10 cellular contexts compared by ENCODE assay signal in the genomic region with DNA sequence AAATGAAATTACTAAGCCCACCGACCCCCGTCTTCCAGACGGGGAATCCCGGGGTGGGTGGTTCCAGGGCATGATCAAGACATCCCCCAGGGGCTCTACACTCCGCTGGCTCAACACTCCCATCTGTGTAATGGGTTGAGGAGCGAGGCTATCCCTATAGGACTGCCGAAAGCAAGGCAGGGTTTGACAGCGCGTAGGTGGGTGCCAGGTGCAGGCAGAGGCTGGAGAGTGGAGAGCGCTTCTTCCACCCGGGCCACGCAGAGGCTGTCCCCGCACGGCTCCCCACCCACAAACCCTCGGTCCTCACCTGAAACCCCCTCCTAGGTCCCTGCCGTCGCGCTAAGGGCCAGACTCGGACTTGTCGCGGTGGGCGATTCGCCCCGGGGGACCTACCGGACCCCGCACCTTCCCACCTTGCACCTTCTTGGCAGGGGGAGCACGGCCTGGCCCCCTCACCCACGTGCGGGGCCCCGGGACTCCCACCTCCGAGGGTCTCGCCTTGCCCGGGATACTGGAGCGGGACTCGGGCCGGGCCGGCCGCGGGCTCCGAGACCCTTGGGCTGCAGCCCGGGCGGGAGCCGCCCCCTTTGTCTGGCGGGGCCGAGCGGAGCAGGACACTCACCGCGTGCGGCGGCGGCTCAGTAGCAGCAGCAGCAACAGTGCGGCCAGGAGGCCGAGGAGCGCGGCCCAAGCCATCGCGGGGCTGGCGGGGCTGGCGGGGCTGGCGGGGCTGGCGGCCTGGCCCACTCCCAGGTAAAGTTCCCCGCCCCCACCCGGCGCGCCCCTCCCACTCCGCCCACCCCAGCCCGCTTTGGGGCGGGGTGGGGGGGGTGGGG. TPM values are rescaled to one million over a fixed set of nuclear protein-coding genes. Genes with fewer than 3 reads are reported as not detected.
DNase-seq lines count a peak whose midpoint lies in the region; TF ChIP-seq lines count a peak whose summit lies in the region.
"Had no signal": no experiment of that assay in that cellular context is flagged by ENCODE, and none has a peak within 500 bp of the region (broad histone marks: within the 10 kb centered on the region; RNA-seq: fewer than 3 reads in every experiment).

A gene (minus strand): TSS at position 717 of the 836 bp plus-strand sequence. CDS start 21 bp downstream, at position 696.

- H3K27me3 ChIP-seq in ectodermal cell (ENCODE audit: control insufficient read depth, insufficient read depth, low read length, poor library complexity, severe bottlenecking) = no peaks in the 10 kb centered on the region

- no peaks in the 10 kb centered on the region for H3K9me3 ChIP-seq in ectodermal cell (ENCODE audit: control insufficient read depth, low read length)

- intact Hi-C loops in T-helper 1 cell treated with Interleukin-12 subunit alpha and Interleukin-12 subunit beta and Interleukin-4 antibody, amounts not matched to agents 30 ng/mL and 1 ng/mL, for 36 hours (cut with micrococcal nuclease) = loop anchor here (2.0 kb wide), 1 partner anchor 27 kb away; no protein-coding TSS in a partner anchor

- DNase-seq in T-helper 1 cell (no peak), mesothelial cell of epicardium (ENCODE audit: low spot score in 2 of 2, unreplicated experiment in 2 of 2) (peak; percentile 49 to 73), type B pancreatic cell (ENCODE audit: extremely low spot score, unreplicated experiment) (peak; percentile 75), NCI-H345 treated with DMSO at 0.1 percent for 48 hours (lab: John Stamatoyannopoulos, UW; ENCODE audit: unreplicated experiment) (no peak), HFFc6 (no peak), cerebellar nuclear complex (lab: John Stamatoyannopoulos, UW) (no peak)
- DNase-seq: DND-41 had no signal

- H3K4me3 Mint-ChIP-seq in mesothelial cell of epicardium (peak within 1 kb of the TSS; percentile 80), type B pancreatic cell (peak within 1 kb of the TSS; percentile 88), HFFc6 (no peak within 1 kb of the TSS)

- H3K4me1 ChIP-seq in ectodermal cell (ENCODE audit: control insufficient read depth, insufficient read depth, low read length) = peaks cover 16% of the 10 kb centered on the region

- H3K9me3 Mint-ChIP-seq in mesothelial cell of epicardium (no peaks in the 10 kb centered on the region), type B pancreatic cell (no peaks in the 10 kb centered on the region), HFFc6 (no peaks in the 10 kb centered on the region)

- H3K27me3 Mint-ChIP-seq in mesothelial cell of epicardium (ENCODE audit: low read depth) (no peaks in the 10 kb centered on the region), type B pancreatic cell (peaks cover 25% of the 10 kb centered on the region), HFFc6 (ENCODE audit: insufficient read depth) (peaks cover 33% of the 10 kb centered on the region)

- peaks cover 40% of the 10 kb centered on the region for H3K4me1 Mint-ChIP-seq in mesothelial cell of epicardium
- H3K4me1 Mint-ChIP-seq in type B pancreatic cell (ENCODE audit: unreplicated experiment) = peaks cover 30% of the 10 kb centered on the region
- H3K4me1 Mint-ChIP-seq in HFFc6 (ENCODE audit: low read depth) = peaks cover 13% of the 10 kb centered on the region

- H3K27ac ChIP-seq in ectodermal cell (ENCODE audit: insufficient read depth, low read depth, low read length, poor library complexity, severe bottlenecking) = peak within 1 kb of the TSS; percentile 62
- H3K27ac ChIP-seq: KMS-11 had no signal

- peak within 1 kb of the TSS; percentile 89 for H3K4me3 ChIP-seq in ectodermal cell (ENCODE audit: insufficient read depth, low read depth, low read length)

- 5 to 7% methylated on average over 60 to 61 of the region's 68 CpGs for WGBS in ectodermal cell, 2 experiments

- H3K27ac Mint-ChIP-seq in mesothelial cell of epicardium (peak within 1 kb of the TSS; percentile 88), type B pancreatic cell (no peak within 1 kb of the TSS), HFFc6 (no peak within 1 kb of the TSS)

- TF ChIP-seq CTCF in mesothelial cell of epicardium (IDR thresholded peaks at IDR 0.05; ENCODE audit: unreplicated experiment) (no peak), type B pancreatic cell (conservative IDR thresholded peaks at IDR 0.05) (no peak), HFFc6 (IDR thresholded peaks at IDR 0.05) (no peak)

- H3K36me3 Mint-ChIP-seq in mesothelial cell of epicardium = peaks cover 10% of the 10 kb centered on the region
- no peaks in the 10 kb centered on the region for H3K36me3 Mint-ChIP-seq in type B pancreatic cell
- H3K36me3 Mint-ChIP-seq in HFFc6 (ENCODE audit: low read depth) = no peaks in the 10 kb centered on the region

- no peaks in the 10 kb centered on the region for H3K36me3 ChIP-seq in ectodermal cell (ENCODE audit: control insufficient read depth, insufficient read depth, low read length)

RNA-seq across cellular contexts. Expression of the gene that starts here (rescaled TPM):
- 11.6 and 11.7 TPM in 2 replicates for total RNA-seq in T-helper 1 cell treated with Interleukin-12 subunit alpha and Interleukin-12 subunit beta and Interleukin-4 antibody, amounts not matched to agents 30 ng/mL and 1 ng/mL, for 36 hours
- 47.6 TPM for polyA plus RNA-seq in ectodermal cell (2013, experiment 1 of 4)
- 50.8 TPM for polyA plus RNA-seq in ectodermal cell (2013, experiment 2 of 4)
- 27.5 TPM for polyA plus RNA-seq in ectodermal cell (2013, experiment 3 of 4)
- 29.8 TPM for polyA plus RNA-seq in ectodermal cell (2013, experiment 4 of 4)
- total RNA-seq in mesothelial cell of epicardium (113 to 118 TPM (median 117 TPM) in 3 replicates), type B pancreatic cell (ENCODE audit: low replicate concordance) (4.6 and 33.3 TPM in 2 replicates)
- under 1 TPM in 1 of 6 experiments, not detected in 5; 0.05 TPM for total RNA-seq in HFFc6 (2021; fragmentation: NEBNext Ultra II Directional; extraction: Animal tissue kit (Norgen Biotek cat#: 25700))

Comparison
In these comparisons a context has a peak if more than half of its experiments do, and no peak if none do; other contexts are left out.
1. DNase-seq: peak in mesothelial cell of epicardium (2 of 2) and type B pancreatic cell (single experiment); none in T-helper 1 cell (0 of 5), NCI-H345 treated with DMSO at 0.1 percent for 48 hours (single experiment), HFFc6 (single experiment) and cerebellar nuclear complex (0 of 2).